In genomic region chr18:6920099-6920955, GRCh38 we compare ENCODE assay signal across 8 cellular contexts.
A peak's percentile ranks its signal among the peaks of the same experiment; 100 is the strongest.
DNase-seq lines count a peak whose midpoint lies in the region; ATAC-seq and TF ChIP-seq lines count a peak whose summit lies in the region.

No MANE protein-coding gene starts in this region.

- no peaks in the 10 kb centered on the region for H3K79me2 ChIP-seq in GM23338 (replicated peaks; ENCODE audit: insufficient read depth)

- 74 to 75% methylated on average over 34 to 37 of the region's 37 CpGs for WGBS in heart right ventricle, 2 donors

- H3K4me1 ChIP-seq in GM23338 (ENCODE audit: insufficient read depth) (no peaks in the 10 kb centered on the region), heart right ventricle (no peaks in the 10 kb centered on the region), gastrocnemius medialis (no peaks in the 10 kb centered on the region)

- H2AFZ ChIP-seq in GM23338: 0 out of 2 replicates have a peak overlapping the region, but pooled peaks have one; percentile 72

- TF ChIP-seq CTCF in C4-2B (conservative IDR thresholded peaks at IDR 0.05): peak; percentile 93
- TF ChIP-seq CTCF in GM23338 (conservative IDR thresholded peaks at IDR 0.05; ENCODE audit: low read depth in 2 of 2): peak; percentile 85 to 88
- TF ChIP-seq CTCF in heart right ventricle (IDR thresholded peaks at IDR 0.05): peak; percentile 24 to 65 (median 59)
- peak in 3 of 5 experiments; percentile 24 to 40 (median 33) for TF ChIP-seq CTCF in gastrocnemius medialis (IDR thresholded peaks at IDR 0.05 in 4 of 5, conservative IDR thresholded peaks at IDR 0.05 in 1 of 5)

- H3K4me3 Mint-ChIP-seq in GM23338: no peak overlapping the region
- no peak overlapping the region for H3K4me3 Mint-ChIP-seq in activated T-helper 2 cell treated with anti-CD3 and anti-CD28 coated beads, Interferon-gamma antibody, Interleukin-2, Interleukin-4, amounts not matched to agents 10 μg/mL and 5 μg/mL and 100 μg/mL, durations not matched to agents 14 hours and 24 hours and 36 hours (ENCODE audit: low read depth)

- H3K4me2 ChIP-seq in GM23338: no peak overlapping the region

- no peak overlapping the region for H3K4me3 ChIP-seq in GM23338
- H3K4me3 ChIP-seq in heart right ventricle: no peak overlapping the region
- H3K4me3 ChIP-seq in gastrocnemius medialis: no peak overlapping the region

- H3K27me3 ChIP-seq in GM23338 (ENCODE audit: insufficient read depth) (no peaks in the 10 kb centered on the region), heart right ventricle (peaks cover 0 to 19% (median 0%) of the 10 kb centered on the region in 7 donors), gastrocnemius medialis (no peaks in the 10 kb centered on the region)

- H4K20me1 ChIP-seq in GM23338 (replicated peaks; ENCODE audit: insufficient read depth): no peaks in the 10 kb centered on the region

- H3K9me3 ChIP-seq in heart right ventricle (peaks cover 0 to 10% (median 0%) of the 10 kb centered on the region in 11 donors), gastrocnemius medialis (no peaks in the 10 kb centered on the region)

- H3K36me3 Mint-ChIP-seq in GM23338 (ENCODE audit: low read depth): no peaks in the 10 kb centered on the region; the same call in 1 of the 3 replicates
- H3K36me3 Mint-ChIP-seq in activated T-helper 2 cell treated with anti-CD3 and anti-CD28 coated beads, Interferon-gamma antibody, Interleukin-2, Interleukin-4, amounts not matched to agents 10 μg/mL and 5 μg/mL and 100 μg/mL, durations not matched to agents 14 hours and 24 hours and 36 hours (ENCODE audit: low read depth): no peaks in the 10 kb centered on the region

- H3K9me3 Mint-ChIP-seq in GM23338: no peaks in the 10 kb centered on the region; the same call in 2 of the 3 replicates
- H3K9me3 Mint-ChIP-seq in activated T-helper 2 cell treated with anti-CD3 and anti-CD28 coated beads, Interferon-gamma antibody, Interleukin-2, Interleukin-4, amounts not matched to agents 10 μg/mL and 5 μg/mL and 100 μg/mL, durations not matched to agents 14 hours and 24 hours and 36 hours: peaks cover 4% of the 10 kb centered on the region

- H3K27ac ChIP-seq in C4-2B (peak overlapping the region; percentile 19), GM23338 (ENCODE audit: low read depth) (no peak overlapping the region), heart right ventricle (no peak overlapping the region), gastrocnemius medialis (no peak overlapping the region)

- no peaks in the 10 kb centered on the region for H3K36me3 ChIP-seq in GM23338 (ENCODE audit: insufficient read depth)
- H3K36me3 ChIP-seq in heart right ventricle: no peaks in the 10 kb centered on the region
- peaks cover 0 to 8% of the 10 kb centered on the region in 2 donors for H3K36me3 ChIP-seq in gastrocnemius medialis

- peak; percentile 82 for ATAC-seq in GM23338
- ATAC-seq in heart right ventricle: peak in 3 of 8 donors; percentile 24 to 47 (median 39)
- ATAC-seq in gastrocnemius medialis: no peak
- no peak for ATAC-seq in GM21619 (IDR thresholded peaks at IDR 0.05; ENCODE audit: unreplicated experiment)

- H3K27ac Mint-ChIP-seq in GM23338: peak overlapping the region; percentile 61
- H3K27ac Mint-ChIP-seq in activated T-helper 2 cell treated with anti-CD3 and anti-CD28 coated beads, Interferon-gamma antibody, Interleukin-2, Interleukin-4, amounts not matched to agents 10 μg/mL and 5 μg/mL and 100 μg/mL, durations not matched to agents 14 hours and 24 hours and 36 hours: peak overlapping the region; percentile 61

- in situ Hi-C loops in gastrocnemius medialis (cut with MboI; ENCODE audit: low sequenced_read_pairs in 4 of 4): no loop called here

- H3K4me1 Mint-ChIP-seq in GM23338: no peaks in the 10 kb centered on the region
- no peaks in the 10 kb centered on the region for H3K4me1 Mint-ChIP-seq in activated T-helper 2 cell treated with anti-CD3 and anti-CD28 coated beads, Interferon-gamma antibody, Interleukin-2, Interleukin-4, amounts not matched to agents 10 μg/mL and 5 μg/mL and 100 μg/mL, durations not matched to agents 14 hours and 24 hours and 36 hours (ENCODE audit: low read depth)

- H3K27me3 Mint-ChIP-seq in GM23338 (ENCODE audit: insufficient read depth, low read depth, poor library complexity): no peaks in the 10 kb centered on the region
- H3K27me3 Mint-ChIP-seq in activated T-helper 2 cell treated with anti-CD3 and anti-CD28 coated beads, Interferon-gamma antibody, Interleukin-2, Interleukin-4, amounts not matched to agents 10 μg/mL and 5 μg/mL and 100 μg/mL, durations not matched to agents 14 hours and 24 hours and 36 hours (ENCODE audit: low read depth): no peaks in the 10 kb centered on the region

- intact Hi-C loops in activated T-helper 2 cell treated with anti-CD3 and anti-CD28 coated beads, Interferon-gamma antibody, Interleukin-2, Interleukin-4, amounts not matched to agents 10 μg/mL and 5 μg/mL and 100 μg/mL, durations not matched to agents 14 hours and 24 hours and 36 hours (cut with micrococcal nuclease): no loop called here
- intact Hi-C loops in heart right ventricle (cut with DNase I): loop anchor here (5.0 to 10.0 kb wide), 2 partner anchors 254 to 257 kb away; no protein-coding TSS in a partner anchor
- intact Hi-C loops in gastrocnemius medialis (cut with DNase I; ENCODE audit: low total_unique reads): loop anchor here (10.0 kb wide), 1 partner anchor 254 kb away; no protein-coding TSS in a partner anchor

- H3K9me2 ChIP-seq in GM23338 (ENCODE audit: insufficient read depth): no peaks in the 10 kb centered on the region

- no peak for TF ChIP-seq POLR2A in gastrocnemius medialis (IDR thresholded peaks at IDR 0.05)

- DNase-seq in GM23338 (ENCODE audit: low spot score): peak; percentile 90
- DNase-seq in NCI-H446 (lab: John Stamatoyannopoulos, UW): peak; percentile 15 to 45
- no peak for DNase-seq in activated T-helper 2 cell treated with anti-CD3 and anti-CD28 coated beads, Interferon-gamma antibody, Interleukin-2, Interleukin-4, amounts not matched to agents 10 μg/mL and 5 μg/mL and 100 μg/mL, durations not matched to agents 14 hours and 24 hours and 36 hours (ENCODE audit: low spot score)
- DNase-seq in heart right ventricle: peak in 1 of 2 donors; percentile 12
- no peak for DNase-seq in gastrocnemius medialis
- no peak for DNase-seq in OCI-M2 (lab: John Stamatoyannopoulos, UW; ENCODE audit: unreplicated experiment)

- H3F3A ChIP-seq in GM23338 (replicated peaks; ENCODE audit: low read depth): no peaks in the 10 kb centered on the region

TF ChIP-seq in GM23338, 12 proteins besides CTCF, POLR2A, EP300 and RAD21:
- TF ChIP-seq STAT1 (IDR thresholded peaks at IDR 0.05; ENCODE audit: unreplicated experiment): no peak

Comparison
In these comparisons a context has a peak if more than half of its experiments do, and no peak if none do; other contexts are left out.
1. CTCF ChIP-seq: peak in every context shown above with its lines; median percentile 93 in C4-2B; 86 in GM23338; 59 in heart right ventricle; 33 in gastrocnemius medialis.
2. DNase-seq: peak in GM23338 (single experiment) and NCI-H446 (2 of 2); none in activated T-helper 2 cell treated with anti-CD3 and anti-CD28 coated beads, Interferon-gamma antibody, Interleukin-2, Interleukin-4, amounts not matched to agents 10 μg/mL and 5 μg/mL and 100 μg/mL, durations not matched to agents 14 hours and 24 hours and 36 hours (single experiment), gastrocnemius medialis (0 of 2) and OCI-M2 (single experiment).